Comparison of ENCODE assay signal across 12 cellular contexts in genomic region chr4:1047106-1047975, GRCh38. TPM values are rescaled to one million over a fixed set of nuclear protein-coding genes. Genes with fewer than 3 reads are reported as not detected.
A peak's percentile ranks its signal among the peaks of the same experiment; 100 is the strongest.
DNase-seq lines count a peak whose midpoint lies in the region; ATAC-seq and TF ChIP-seq lines count a peak whose summit lies in the region.
"Had no signal": no experiment of that assay in that cellular context is flagged by ENCODE, and none has a peak within 500 bp of the region (broad histone marks: within the 10 kb centered on the region; RNA-seq: fewer than 3 reads in every experiment).

No MANE protein-coding gene starts in this region.

- WGBS in endodermal cell (ENCODE audit: insufficient coverage in 1 of 2, insufficient read length in 1 of 2), 2 experiments: 88 to 89% methylated on average over 37 to 41 of the region's 41 CpGs

- H3K9me3 ChIP-seq in endodermal cell (ENCODE audit: control insufficient read depth, low read length) (no peaks in the 10 kb centered on the region), mucosa of rectum (ENCODE audit: control insufficient read depth in 2 of 2, low read length in 2 of 2) (no peaks in the 10 kb centered on the region)
- H3K9me3 ChIP-seq: gastroesophageal sphincter had no signal

- H3K4me3 Mint-ChIP-seq in endodermal cell: no peak overlapping the region
- H3K4me3 Mint-ChIP-seq: activated naive CD4-positive, alpha-beta T cell treated with anti-CD3 and anti-CD28 coated beads, Interleukin-2, amount 10 ng/mL, durations not matched to agents 7 days and 5 days had no signal

- peak; percentile 31 for DNase-seq in NAMALWA (ENCODE audit: low spot score)
- peak; percentile 61 for DNase-seq in endodermal cell
- DNase-seq in NCI-H2171 treated with DMSO at 0.1 percent for 48 hours (lab: John Stamatoyannopoulos, UW): no peak
- DNase-seq in amniotic stem cell (lab: John Stamatoyannopoulos, UW): no peak
- no peak for DNase-seq in occipital lobe (lab: John Stamatoyannopoulos, UW)
- DNase-seq: activated naive CD4-positive, alpha-beta T cell treated with anti-CD3 and anti-CD28 coated beads, Interleukin-2, amount 10 ng/mL, durations not matched to agents 7 days and 5 days; Kasumi-1 had no signal

- H3K9ac ChIP-seq in endodermal cell (ENCODE audit: extremely low read depth, low read length, poor library complexity, severe bottlenecking) (no peak overlapping the region), mucosa of rectum (ENCODE audit: low read depth in 1 of 2, low read length in 2 of 2) (peak overlapping the region in 1 of 2 donors; percentile 8)

- ATAC-seq in GM21528 (IDR thresholded peaks at IDR 0.05; ENCODE audit: low FRiP score, unreplicated experiment): no peak

- no peak overlapping the region for H3K27ac Mint-ChIP-seq in endodermal cell
- H3K27ac Mint-ChIP-seq: progenitor cell of endocrine pancreas had no signal

- peaks cover 3% of the 10 kb centered on the region for H3K9me3 Mint-ChIP-seq in endodermal cell

- H3K27ac ChIP-seq in 22Rv1: 0 out of 2 replicates have a peak overlapping the region, but pooled peaks have one; percentile 27
- H3K27ac ChIP-seq in endodermal cell (ENCODE audit: low read depth, low read length): no peak overlapping the region
- H3K27ac ChIP-seq in mucosa of rectum (ENCODE audit: low read depth in 2 of 2, low read length in 2 of 2): no peak overlapping the region

- H3K27me3 Mint-ChIP-seq in endodermal cell (ENCODE audit: insufficient read depth): peaks cover 78% of the 10 kb centered on the region

- H3K36me3 ChIP-seq in endodermal cell (ENCODE audit: control insufficient read depth, insufficient read depth, low read length) (no peaks in the 10 kb centered on the region), mucosa of rectum (ENCODE audit: control insufficient read depth in 2 of 2, insufficient read depth in 2 of 2, low read length in 2 of 2) (no peaks in the 10 kb centered on the region)
- H3K36me3 ChIP-seq: gastroesophageal sphincter had no signal

- no peaks in the 10 kb centered on the region for H3K36me3 Mint-ChIP-seq in endodermal cell (ENCODE audit: low read depth)
- H3K36me3 Mint-ChIP-seq: activated naive CD4-positive, alpha-beta T cell treated with anti-CD3 and anti-CD28 coated beads, Interleukin-2, amount 10 ng/mL, durations not matched to agents 7 days and 5 days had no signal

- H3K4me3 ChIP-seq in endodermal cell (ENCODE audit: low read length): no peak overlapping the region
- peak overlapping the region; percentile 40 to 44 for H3K4me3 ChIP-seq in mucosa of rectum (ENCODE audit: low read length in 2 of 2)

- peaks cover 89% of the 10 kb centered on the region for H3K27me3 ChIP-seq in endodermal cell (ENCODE audit: control insufficient read depth, insufficient read depth, low read length, poor library complexity, severe bottlenecking)
- H3K27me3 ChIP-seq in mucosa of rectum (ENCODE audit: control insufficient read depth in 2 of 2, insufficient read depth in 2 of 2, low read length in 2 of 2): peaks cover 9 to 29% of the 10 kb centered on the region in 2 donors

- H3K4me1 ChIP-seq in endodermal cell (ENCODE audit: control insufficient read depth, insufficient read depth, low read length) (no peaks in the 10 kb centered on the region), mucosa of rectum (ENCODE audit: control insufficient read depth in 2 of 2, insufficient read depth in 2 of 2, low read length in 2 of 2) (peaks cover 14 to 27% of the 10 kb centered on the region in 2 donors)

- no peaks in the 10 kb centered on the region for H3K4me1 Mint-ChIP-seq in endodermal cell
- H3K4me1 Mint-ChIP-seq: activated naive CD4-positive, alpha-beta T cell treated with anti-CD3 and anti-CD28 coated beads, Interleukin-2, amount 10 ng/mL, durations not matched to agents 7 days and 5 days had no signal

- TF ChIP-seq CTCF in 22Rv1 (IDR thresholded peaks at IDR 0.05): no peak
- TF ChIP-seq CTCF in endodermal cell (conservative IDR thresholded peaks at IDR 0.05): no peak

RNA-seq across cellular contexts. Expression of gene FGFRL1, which starts 35.9 kb away (rescaled TPM):
- 10 to 100 TPM; 51.0 to 93.3 TPM for total RNA-seq in endodermal cell
- 33.2 TPM for polyA plus RNA-seq in endodermal cell (2013, experiment 1 of 2)
- 31.8 TPM for polyA plus RNA-seq in endodermal cell (2013, experiment 2 of 2)
- 2.3 TPM for total RNA-seq in occipital lobe

RNA-seq across cellular contexts. Expression of gene SLC26A1, which starts 54.1 kb away (rescaled TPM):
- total RNA-seq in endodermal cell (1 to 10 TPM in 1 of 2 donors, under 1 TPM in 1; 0.55 to 1.0 TPM), occipital lobe (4.2 TPM)
- polyA plus RNA-seq in endodermal cell (2013, experiment 1 of 2): 0.21 TPM
- 0.08 TPM for polyA plus RNA-seq in endodermal cell (2013, experiment 2 of 2)
- total RNA-seq: gastroesophageal sphincter had no signal

Comparison
In these comparisons a context has a peak if more than half of its experiments do, and no peak if none do; other contexts are left out.
1. DNase-seq: peak in NAMALWA (single experiment) and endodermal cell (single experiment); none in NCI-H2171 treated with DMSO at 0.1 percent for 48 hours (single experiment), amniotic stem cell (single experiment) and occipital lobe (single experiment).
2. RNA of gene FGFRL1, which starts 35.9 kb away (total RNA-seq): 51.0 to 93.3 TPM in endodermal cell; 2.3 TPM in occipital lobe (single experiment); every median in the first group is over 10 times any median in the second.